In genomic region chr9:37801287-37801850, GRCh38 we compare ENCODE assay signal across 8 cellular contexts. TPM values are rescaled to one million over a fixed set of nuclear protein-coding genes. Genes with fewer than 3 reads are reported as not detected.
DNase-seq lines count a peak whose midpoint lies in the region; ATAC-seq and TF ChIP-seq lines count a peak whose summit lies in the region.

No MANE protein-coding gene starts in this region.

- no peaks in the 10 kb centered on the region for H3K9me3 ChIP-seq in parathyroid adenoma (ENCODE audit: control insufficient read depth, low read length)

- peaks cover 9% of the 10 kb centered on the region for H3K36me3 Mint-ChIP-seq in activated T-cell treated with anti-CD3 and anti-CD28 coated beads, Interleukin-2, amount 50 U/mL, for 4 hours (ENCODE audit: insufficient read depth)

- H3K27me3 Mint-ChIP-seq in activated T-cell treated with anti-CD3 and anti-CD28 coated beads, Interleukin-2, amount 50 U/mL, for 4 hours (ENCODE audit: low read depth): no peaks in the 10 kb centered on the region

- peak overlapping the region; percentile 91 for H3K4me3 Mint-ChIP-seq in activated T-cell treated with anti-CD3 and anti-CD28 coated beads, Interleukin-2, amount 50 U/mL, for 4 hours

- peak overlapping the region; percentile 91 for H2AFZ ChIP-seq in parathyroid adenoma

- no peak for TF ChIP-seq CTCF in parathyroid adenoma (IDR thresholded peaks at IDR 0.05)

- ATAC-seq in GM21526 (IDR thresholded peaks at IDR 0.05; ENCODE audit: low FRiP score, unreplicated experiment): peak; percentile 47
- ATAC-seq in activated T-cell treated with anti-CD3 and anti-CD28 coated beads, Interleukin-2, amount 50 U/mL, for 4 hours: peak; percentile 62 to 69

- no peaks in the 10 kb centered on the region for H3K36me3 ChIP-seq in parathyroid adenoma (ENCODE audit: control insufficient read depth, insufficient read depth, low read length)

- no peaks in the 10 kb centered on the region for H3K27me3 ChIP-seq in parathyroid adenoma (ENCODE audit: control insufficient read depth, insufficient read depth, low read length)

- H3K27ac ChIP-seq in parathyroid adenoma: peak overlapping the region; percentile 70

- peak; percentile 68 for DNase-seq in D341Med (ENCODE audit: low spot score)
- DNase-seq in HT1080 (ENCODE audit: low read depth): peak; percentile 13
- DNase-seq in activated T-cell treated with anti-CD3 and anti-CD28 coated beads, Interleukin-2, amount 50 U/mL, for 4 hours: peak; percentile 18
- DNase-seq in germinal center (ENCODE audit: low spot score): peak; percentile 46
- DNase-seq in mesenteric fat pad (ENCODE audit: low spot score): no peak
- no peak for DNase-seq in GM19238 (ENCODE audit: insufficient read length, low spot score)

- peak overlapping the region; percentile 76 for H3K4me3 ChIP-seq in parathyroid adenoma (ENCODE audit: low read depth, low read length)

- peak overlapping the region; percentile 53 for H3K9ac ChIP-seq in parathyroid adenoma

- H3K9me3 Mint-ChIP-seq in activated T-cell treated with anti-CD3 and anti-CD28 coated beads, Interleukin-2, amount 50 U/mL, for 4 hours: no peaks in the 10 kb centered on the region

- H3K4me2 ChIP-seq in parathyroid adenoma (ENCODE audit: low read length): peak overlapping the region; percentile 95

- H3K4me1 ChIP-seq in parathyroid adenoma: no peaks in the 10 kb centered on the region

- H3K79me2 ChIP-seq in parathyroid adenoma: peaks cover 17% of the 10 kb centered on the region

- H3K4me1 Mint-ChIP-seq in activated T-cell treated with anti-CD3 and anti-CD28 coated beads, Interleukin-2, amount 50 U/mL, for 4 hours (ENCODE audit: low read depth): peaks cover 42% of the 10 kb centered on the region

RNA-seq across cellular contexts. Expression of gene DCAF10, which starts 0.8 kb away (rescaled TPM):
- 5.2 and 10.8 TPM in 2 replicates for total RNA-seq in HT1080 (2014; rRNA removed; shearing (Covaris generic))
- polyA plus RNA-seq in HT1080 (2015; cell fraction: cytosol; rRNA removed): 13.7 and 14.5 TPM in 2 replicates
- 12.1 and 15.9 TPM in 2 replicates for polyA plus RNA-seq in HT1080 (2015; cell fraction: nucleus; rRNA removed)
- 10 to 100 TPM; 14.1 to 15.8 (median 14.5) TPM for total RNA-seq in activated T-cell treated with anti-CD3 and anti-CD28 coated beads, Interleukin-2, amount 50 U/mL, for 4 hours
- total RNA-seq in mesenteric fat pad: 32.3 TPM

RNA-seq across cellular contexts. Expression of gene EXOSC3, which starts 16.5 kb away (rescaled TPM):
- 146 and 181 TPM in 2 replicates for total RNA-seq in HT1080 (2014; rRNA removed; shearing (Covaris generic))
- 83.3 and 89.5 TPM in 2 replicates for polyA plus RNA-seq in HT1080 (2015; cell fraction: cytosol; rRNA removed)
- polyA plus RNA-seq in HT1080 (2015; cell fraction: nucleus; rRNA removed): 73.0 and 77.8 TPM in 2 replicates
- 100 to 1,000 TPM; 120 to 123 (median 122) TPM for total RNA-seq in activated T-cell treated with anti-CD3 and anti-CD28 coated beads, Interleukin-2, amount 50 U/mL, for 4 hours
- 33.2 TPM for total RNA-seq in mesenteric fat pad

RNA-seq across cellular contexts. Expression of gene TRMT10B, which starts 47.8 kb away (rescaled TPM):
- 2.8 and 3.0 TPM in 2 replicates for total RNA-seq in HT1080 (2014; rRNA removed; shearing (Covaris generic))
- 5.0 and 6.7 TPM in 2 replicates for polyA plus RNA-seq in HT1080 (2015; cell fraction: cytosol; rRNA removed)
- 11.7 and 12.0 TPM in 2 replicates for polyA plus RNA-seq in HT1080 (2015; cell fraction: nucleus; rRNA removed)
- 1 to 10 TPM; 8.5 to 9.7 (median 8.7) TPM for total RNA-seq in activated T-cell treated with anti-CD3 and anti-CD28 coated beads, Interleukin-2, amount 50 U/mL, for 4 hours
- total RNA-seq in mesenteric fat pad: 6.8 TPM

Comparison
In these comparisons a context has a peak if more than half of its experiments do, and no peak if none do; other contexts are left out.
1. DNase-seq: peak in D341Med (single experiment), HT1080 (single experiment), activated T-cell treated with anti-CD3 and anti-CD28 coated beads, Interleukin-2, amount 50 U/mL, for 4 hours (single experiment) and germinal center (single experiment); none in mesenteric fat pad (single experiment) and GM19238 (single experiment).